Comparison of ENCODE assay signal across 8 cellular contexts in genomic region chr2:37324786-37325624, GRCh38. TPM values are rescaled to one million over a fixed set of nuclear protein-coding genes. Genes with fewer than 3 reads are reported as not detected.
DNase-seq lines count a peak whose midpoint lies in the region; ATAC-seq and TF ChIP-seq lines count a peak whose summit lies in the region.

PRKD3 (minus strand) TSS chr2:37324833; CDS start chr2:37316524, 8,309 bp downstream.

- H3K4me3 ChIP-seq in lower leg skin (ENCODE audit: low read depth, poor library complexity, severe bottlenecking): peak within 1 kb of the TSS; percentile 72

- intact Hi-C loops in lower leg skin (cut with DNase I; ENCODE audit: low total_unique reads): no loop called here

- WGBS in lower leg skin, 2 donors: 1% methylated on average over 26 to 27 of the region's 79 CpGs

- ATAC-seq in HG02870 (IDR thresholded peaks at IDR 0.05; ENCODE audit: unreplicated experiment): peak; percentile 59

- no peak for TF ChIP-seq CTCF in lower leg skin (IDR thresholded peaks at IDR 0.05)

- TF ChIP-seq POLR2A in lower leg skin (IDR thresholded peaks at IDR 0.05): peak in 1 of 2 donors; percentile 43

- DNase-seq in SIG-M5 treated with dmso at 0.1 percent for 504 hours (lab: John Stamatoyannopoulos, UW; ENCODE audit: unreplicated experiment) (peak; percentile 57), SIG-M5 (lab: John Stamatoyannopoulos, UW) (no peak), NCI-H2196 (lab: John Stamatoyannopoulos, UW; ENCODE audit: unreplicated experiment) (peak; percentile 65), dermis microvascular lymphatic vessel endothelial cell (ENCODE audit: low read depth in 2 of 2) (peak in 1 of 2 donors; percentile 71), lower leg skin (ENCODE audit: low spot score in 2 of 2) (peak; percentile 56 to 91)
- peak; percentile 41 to 52 for DNase-seq in activated CD4-positive, alpha-beta T cell treated with anti-CD3 and anti-CD28 coated beads, Interleukin-2, amount 50 U/mL, for 24 hours (ENCODE audit: low read depth in 1 of 2, low spot score in 1 of 2)
- peak in 2 of 3 experiments; percentile 13 to 43 for DNase-seq in stimulated activated CD4-positive, alpha-beta T cell treated with anti-CD3 and anti-CD28 coated beads, TNF-alpha, amount 100 ng/mL, for 24 hours (ENCODE audit: low read depth in 3 of 3)

RNA-seq across cellular contexts. Expression of gene PRKD3, which starts in this region (rescaled TPM):
- total RNA-seq in dermis microvascular lymphatic vessel endothelial cell (47.8 and 55.9 TPM in 2 replicates), lower leg skin (10 to 100 TPM; 24.8 to 38.4 (median 30.9) TPM)
